Comparison of ENCODE assay signal across 20 cellular contexts in genomic region chr5:17206021-17206420, GRCh38. TPM values are rescaled to one million over a fixed set of nuclear protein-coding genes. Genes with fewer than 3 reads are reported as not detected.
DNase-seq lines count a peak whose midpoint lies in the region; ATAC-seq, FAIRE-seq and TF ChIP-seq lines count a peak whose summit lies in the region.
"Had no signal": no experiment of that assay in that cellular context is flagged by ENCODE, and none has a peak within 500 bp of the region (broad histone marks: within the 10 kb centered on the region; RNA-seq: fewer than 3 reads in every experiment).

No MANE protein-coding gene starts in this region.

- ATAC-seq in GM12878 (no peak), HepG2 (no peak)

- no peak for TF ChIP-seq POLR2A in GM12878 (IDR thresholded peaks at IDR 0.05; ENCODE audit: low read depth, low read length)
- no peak for TF ChIP-seq POLR2A in HepG2 (IDR thresholded peaks at IDR 0.05; ENCODE audit: insufficient read depth in 1 of 2, low read depth in 2 of 2, low read length in 2 of 2)

- CTCF ChIA-PET in GM12878 (lab: Yijun Ruan, JAX) (interaction anchor here (3.3 to 4.4 kb wide), 2 partner anchors 9 to 15 kb away, joined by 25 to 26 read pairs; no protein-coding TSS in a partner anchor), HepG2 (lab: Yijun Ruan, JAX; ENCODE audit: low intra/inter-chr PET ratio, low total read pairs) (no interaction called here), Calu3 (lab: Charles Lee) (no interaction called here)

- peaks cover 14% of the 10 kb centered on the region for H3K4me1 Mint-ChIP-seq in Calu3 (ENCODE audit: low read depth, unreplicated experiment)
- H3K4me1 Mint-ChIP-seq: B cell; CD4-positive, CD25-positive, alpha-beta regulatory T cell; CD8-positive, alpha-beta memory T cell had no signal

- H3K4me2 ChIP-seq in GM12878 (ENCODE audit: control insufficient read depth, insufficient read depth) (no peak overlapping the region), HepG2 (ENCODE audit: low read depth, low read length) (no peak overlapping the region)
- H3K4me2 ChIP-seq: BLaER1 treated with 17β-estradiol and CSF1 and Interleukin-3, amounts not matched to agents 10 nM and 100 nM; KMS-11 had no signal

- H3K9ac ChIP-seq in GM12878 (ENCODE audit: control insufficient read depth, insufficient read depth, low read length) (no peak overlapping the region), HepG2 (ENCODE audit: insufficient read depth, low read depth, low read length) (no peak overlapping the region)
- H3K9ac ChIP-seq: BLaER1 treated with 17β-estradiol and CSF1 and Interleukin-3, amounts not matched to agents 10 nM and 100 nM; KMS-11 had no signal

- H3K4me1 ChIP-seq in GM12878 (ENCODE audit: control insufficient read depth, insufficient read depth, low read length) (no peaks in the 10 kb centered on the region), HepG2 (ENCODE audit: insufficient read depth, low read length) (no peaks in the 10 kb centered on the region)
- H3K4me1 ChIP-seq: Caco-2, HAP-1 had no signal

- RAD21 ChIA-PET in GM12878 (lab: Charles Lee; ENCODE audit: unreplicated experiment), result no interaction called here

- H3K79me2 ChIP-seq in GM12878 (ENCODE audit: control insufficient read depth, insufficient read depth, low read length) (no peaks in the 10 kb centered on the region), HepG2 (ENCODE audit: insufficient read depth, low read length) (no peaks in the 10 kb centered on the region)

- no peaks in the 10 kb centered on the region for H3K27me3 ChIP-seq in GM12878 (replicated peaks in 1 of 2; ENCODE audit: control insufficient read depth in 2 of 2, insufficient read depth in 2 of 2, low read length in 1 of 2)
- H3K27me3 ChIP-seq in HepG2 (ENCODE audit: control insufficient read depth in 1 of 2, insufficient read depth in 2 of 2, low read length in 2 of 2), result no peaks in the 10 kb centered on the region; a peak in 1 of 5 replicates
- no peaks in the 10 kb centered on the region for H3K27me3 ChIP-seq in H7 (ENCODE audit: control insufficient read depth, insufficient read depth, low read length)
- H3K27me3 ChIP-seq: BLaER1 treated with 17β-estradiol and CSF1 and Interleukin-3, amounts not matched to agents 10 nM and 100 nM had no signal

- H3K4me3 Mint-ChIP-seq in Calu3 (ENCODE audit: low read depth, unreplicated experiment), result no peak overlapping the region
- H3K4me3 Mint-ChIP-seq: B cell; CD4-positive, CD25-positive, alpha-beta regulatory T cell; CD8-positive, alpha-beta memory T cell had no signal

- no peak overlapping the region for H3K27ac Mint-ChIP-seq in Calu3 (ENCODE audit: unreplicated experiment)
- H3K27ac Mint-ChIP-seq: B cell; CD4-positive, CD25-positive, alpha-beta regulatory T cell; CD8-positive, alpha-beta memory T cell had no signal

- H3K36me3 ChIP-seq in GM12878 (ENCODE audit: control insufficient read depth in 2 of 2, insufficient read depth in 2 of 2, low read length in 1 of 2) (no peaks in the 10 kb centered on the region), HepG2 (replicated peaks in 1 of 2; ENCODE audit: control insufficient read depth in 1 of 2, insufficient read depth in 2 of 2, low read length in 2 of 2) (no peaks in the 10 kb centered on the region), H7 (replicated peaks; ENCODE audit: control insufficient read depth, insufficient read depth, low read length) (no peaks in the 10 kb centered on the region)
- H3K36me3 ChIP-seq: BLaER1 treated with 17β-estradiol and CSF1 and Interleukin-3, amounts not matched to agents 10 nM and 100 nM; HAP-1 had no signal

- H3K9me3 Mint-ChIP-seq in Calu3 (ENCODE audit: low read depth, unreplicated experiment), result no peaks in the 10 kb centered on the region

- POLR2A ChIA-PET in GM12878 (lab: Charles Lee), result no interaction called here
- POLR2A ChIA-PET in HepG2 (lab: Yijun Ruan, JAX), result no interaction called here

- H3K4me3 ChIP-seq in LNCaP clone FGC (ENCODE audit: low read depth, low read length) (no peak overlapping the region), GM12878 (no peak overlapping the region), HepG2 (replicated peaks in 1 of 3; ENCODE audit: insufficient read depth in 1 of 3, low read depth in 2 of 3, low read length in 3 of 3) (no peak overlapping the region), H7 (ENCODE audit: insufficient read depth, low read depth, low read length) (no peak overlapping the region)
- H3K4me3 ChIP-seq: BLaER1 treated with 17β-estradiol and CSF1 and Interleukin-3, amounts not matched to agents 10 nM and 100 nM; HAP-1 had no signal

- TF ChIP-seq RAD21 in GM12878 (IDR thresholded peaks at IDR 0.05; ENCODE audit: insufficient read depth, low read depth, low read length), result no peak
- TF ChIP-seq RAD21 in HepG2 (CRISPR knock-in tag; IDR thresholded peaks at IDR 0.05), result no peak

- SMC1A ChIA-PET in GM12878 (lab: Charles Lee; ENCODE audit: uncharacterized antibody, unreplicated experiment), result no interaction called here

- BruUV-seq in GM12878 (replicated peaks; lab: Mats Ljungman, UMichigan), result no TSS peak
- BruUV-seq in HepG2 (replicated peaks; lab: Mats Ljungman, UMichigan), result no TSS peak
- BruUV-seq in Calu3 (replicated peaks; lab: Mats Ljungman, UMichigan), result no TSS peak

- TF ChIP-seq CTCF in LNCaP clone FGC (IDR thresholded peaks at IDR 0.05; ENCODE audit: control insufficient read depth, extremely low read depth, insufficient read depth), result no peak
- no peak for TF ChIP-seq CTCF in GM12878 (IDR thresholded peaks at IDR 0.05 in 2 of 3, conservative IDR thresholded peaks at IDR 0.05 in 1 of 3; ENCODE audit: control insufficient read depth in 2 of 3, extremely low read depth in 1 of 3, insufficient read depth in 1 of 3, low read depth in 3 of 3, low read length in 3 of 3)
- no peak for TF ChIP-seq CTCF in HepG2 (CRISPR knock-in tag; IDR thresholded peaks at IDR 0.05)
- no peak for TF ChIP-seq CTCF in Calu3 (IDR thresholded peaks at IDR 0.05; ENCODE audit: unreplicated experiment)

- H3K27ac ChIP-seq in GM12878 (ENCODE audit: control insufficient read depth, insufficient read depth), result no peak overlapping the region
- no peak overlapping the region for H3K27ac ChIP-seq in HepG2 (ENCODE audit: extremely low read length, insufficient read depth, low read length)
- H3K27ac ChIP-seq: BLaER1 treated with 17β-estradiol and CSF1 and Interleukin-3, amounts not matched to agents 10 nM and 100 nM; KMS-11 had no signal

- H3K36me3 Mint-ChIP-seq in Calu3 (ENCODE audit: insufficient read depth, unreplicated experiment), result no peaks in the 10 kb centered on the region
- H3K36me3 Mint-ChIP-seq: CD4-positive, CD25-positive, alpha-beta regulatory T cell; CD8-positive, alpha-beta memory T cell had no signal

- no peaks in the 10 kb centered on the region for H4K20me1 ChIP-seq in GM12878 (ENCODE audit: control insufficient read depth, insufficient read depth)
- H4K20me1 ChIP-seq in HepG2 (ENCODE audit: insufficient read depth, low read length), result no peaks in the 10 kb centered on the region
- H4K20me1 ChIP-seq: BLaER1 treated with 17β-estradiol and CSF1 and Interleukin-3, amounts not matched to agents 10 nM and 100 nM had no signal

- in situ Hi-C loops in GM12878 (cut with MboI) (no loop called here), HepG2 (cut with HindIII; ENCODE audit: extremely low pct_ligation_motif_present, low pct_unique_long_range_greater_than_20kb) (no loop called here)

- peaks cover 37% of the 10 kb centered on the region for H3K27me3 Mint-ChIP-seq in Calu3 (ENCODE audit: unreplicated experiment)

- H2AFZ ChIP-seq in GM12878 (ENCODE audit: control insufficient read depth, low read depth, low read length), result no peak overlapping the region
- no peak overlapping the region for H2AFZ ChIP-seq in HepG2 (ENCODE audit: low read length)

- DNase-seq in NCI-H748 (lab: John Stamatoyannopoulos, UW; ENCODE audit: unreplicated experiment), result peak; percentile 69
- DNase-seq in NCI-H748 treated with DMSO at 0.1 percent for 48 hours (lab: John Stamatoyannopoulos, UW), result no peak
- peak; percentile 35 for DNase-seq in LNCaP clone FGC (ENCODE audit: low read depth)
- DNase-seq in GM12878 (ENCODE audit: low read depth, low spot score), result no peak
- DNase-seq in HepG2 (ENCODE audit: low spot score), result no peak
- DNase-seq in COLO668 (lab: John Stamatoyannopoulos, UW; ENCODE audit: unreplicated experiment), result no peak
- DNase-seq in Calu3, result no peak
- no peak for DNase-seq in H7
- DNase-seq: 8988T; Caco-2; CD4-positive, CD25-positive, alpha-beta regulatory T cell; CD8-positive, alpha-beta memory T cell; DMS153; DMS79; GDM1 had no signal

- intact Hi-C loops in GM12878 (cut with micrococcal nuclease; ENCODE audit: unreplicated experiment), result no loop called here
- intact Hi-C loops in HepG2 (cut with micrococcal nuclease; ENCODE audit: unreplicated experiment), result no loop called here
- intact Hi-C loops in Calu3 (cut with micrococcal nuclease; ENCODE audit: unreplicated experiment), result loop anchor here (10.0 kb wide), 1 partner anchor 651 kb away; no protein-coding TSS in a partner anchor

- H3K9me3 ChIP-seq in GM12878 (replicated peaks; ENCODE audit: control insufficient read depth, insufficient read depth, low read length) (no peaks in the 10 kb centered on the region), HepG2 (ENCODE audit: low read length) (no peaks in the 10 kb centered on the region)
- H3K9me3 ChIP-seq: Caco-2, HAP-1 had no signal

- TF ChIP-seq EP300 in GM12878 (IDR thresholded peaks at IDR 0.05; ENCODE audit: borderline replicate concordance in 1 of 2, control insufficient read depth in 1 of 2, low read depth in 2 of 2, low read length in 2 of 2) (no peak), HepG2 (IDR thresholded peaks at IDR 0.05; ENCODE audit: low read depth in 2 of 2, low read length in 2 of 2) (no peak), HepG2 (CRISPR knock-in tag; IDR thresholded peaks at IDR 0.05; ENCODE audit: borderline replicate concordance) (no peak)

- FAIRE-seq in GM12878 (lab: Jason Lieb, UNC) (peak; percentile 44), HepG2 (lab: Jason Lieb, UNC) (no peak)
- FAIRE-seq: H1 had no signal

RNA-seq across cellular contexts. Expression of gene BASP1, which starts 11.4 kb away (rescaled TPM):
- total RNA-seq in GM12878 (2013; cell fraction: nucleolus; rRNA removed), result 26.2 and 27.4 TPM in 2 replicates
- total RNA-seq in GM12878 (2014; rRNA removed), result 123 and 126 TPM in 2 replicates
- total RNA-seq in GM12878 (2014; rRNA removed; fragmentation: Illumina TruSeq; extraction: Trizol), result 68.8 and 73.9 TPM in 2 replicates
- 190 and 193 TPM in 2 replicates for total RNA-seq in GM12878 (2021)
- polyA plus RNA-seq in GM12878 (2011; ENCODE audit: low read depth), result 50.3 TPM
- 158 and 181 TPM in 2 replicates for polyA plus RNA-seq in GM12878 (2011; rRNA removed)
- polyA plus RNA-seq in GM12878 (2011; cell fraction: cytosol; rRNA removed), result 95.6 and 98.7 TPM in 2 replicates
- polyA plus RNA-seq in GM12878 (2011; cell fraction: nucleus; rRNA removed), result 22.4 and 34.3 TPM in 2 replicates
- 66.9 and 79.5 TPM in 2 replicates for polyA plus RNA-seq in GM12878 (2012)
- 159 and 169 TPM in 2 replicates for polyA plus RNA-seq in GM12878 (2014; fragmentation: Illumina TruSeq; extraction: Trizol)
- polyA plus RNA-seq in GM12878 (2014; fragmentation: Nextera tagmentation; extraction: Ambion mirVana), result 10 to 100 TPM; 27.3 to 57.5 TPM
- 185 and 209 TPM in 2 replicates for polyA plus RNA-seq in GM12878 (2014; rRNA removed)
- polyA plus RNA-seq in GM12878 (2016; fragmentation: Nextera tagmentation; extraction: Ambion mirVana), result 10 to 100 TPM; 59.0 to 78.7 TPM
- polyA minus RNA-seq in GM12878 (2011; rRNA and poly(A)+ RNA removed), result 28.4 and 35.5 TPM in 2 replicates
- 26.5 and 29.0 TPM in 2 replicates for polyA minus RNA-seq in GM12878 (2011; cell fraction: cytosol; rRNA and poly(A)+ RNA removed)
- 4.7 and 9.5 TPM in 2 replicates for polyA minus RNA-seq in GM12878 (2011; cell fraction: nucleus; rRNA and poly(A)+ RNA removed)
- not detected in 2 replicates for total RNA-seq in HepG2 (2016; rRNA removed; fragmentation: Illumina TruSeq; extraction: Trizol)
- not detected in 2 replicates for total RNA-seq in HepG2 (2016; cell fraction: cytosol; rRNA removed; fragmentation: Illumina TruSeq; extraction: Trizol; ENCODE audit: low read depth)
- not detected in 2 replicates for total RNA-seq in HepG2 (2016; cell fraction: insoluble cytoplasmic fraction; rRNA removed; fragmentation: Illumina TruSeq; extraction: Trizol)
- total RNA-seq in HepG2 (2016; cell fraction: membrane; rRNA removed; fragmentation: Illumina TruSeq; extraction: Trizol), result not detected in 2 replicates
- not detected in 2 replicates for total RNA-seq in HepG2 (2016; cell fraction: nucleus; rRNA removed; fragmentation: Illumina TruSeq; extraction: Trizol)
- 0.04 TPM in 1 of 2 replicates, not detected in the other for polyA plus RNA-seq in HepG2 (2011; rRNA removed)
- polyA plus RNA-seq in HepG2 (2011; cell fraction: cytosol; rRNA removed), result 0.04 and 0.05 TPM in 2 replicates
- not detected in 2 replicates for polyA plus RNA-seq in HepG2 (2011; cell fraction: nucleus; rRNA removed)
- polyA plus RNA-seq in HepG2 (2012), result not detected in 2 replicates
- polyA plus RNA-seq in HepG2 (2016; cell fraction: cytosol; fragmentation: Illumina TruSeq; extraction: Trizol; ENCODE audit: low read depth), result not detected in 2 replicates
- polyA plus RNA-seq in HepG2 (2016; cell fraction: insoluble cytoplasmic fraction; fragmentation: Illumina TruSeq; extraction: Trizol; ENCODE audit: low read depth), result not detected in 2 replicates
- polyA plus RNA-seq in HepG2 (2016; cell fraction: membrane; fragmentation: Illumina TruSeq; extraction: Trizol; ENCODE audit: low read depth), result not detected in 2 replicates
- not detected in 2 replicates for polyA plus RNA-seq in HepG2 (2016; cell fraction: nucleus; fragmentation: Illumina TruSeq; extraction: Trizol; ENCODE audit: insufficient read depth, low read depth)
- 101 TPM in 1 of 2 replicates, not detected in the other for polyA minus RNA-seq in HepG2 (2011; rRNA and poly(A)+ RNA removed; ENCODE audit: low replicate concordance)
- 1.3 and 3.1 TPM in 2 replicates for polyA minus RNA-seq in HepG2 (2011; cell fraction: cytosol; rRNA and poly(A)+ RNA removed)
- 1.1 and 1.8 TPM in 2 replicates for polyA minus RNA-seq in HepG2 (2011; cell fraction: nucleus; rRNA and poly(A)+ RNA removed)
- not detected in 2 replicates for total RNA-seq in Calu3 (2022)
- 144 and 153 TPM in 2 replicates for total RNA-seq in H7 (2014; rRNA removed; shearing (Covaris generic))
- polyA plus RNA-seq: CD8-positive, alpha-beta memory T cell had no signal

Comparison
In these comparisons a context has a peak if more than half of its experiments do, and no peak if none do; other contexts are left out.
1. DNase-seq: peak in NCI-H748 (single experiment) and LNCaP clone FGC (single experiment); none in NCI-H748 treated with DMSO at 0.1 percent for 48 hours (single experiment), GM12878 (single experiment), HepG2 (single experiment), COLO668 (single experiment), Calu3 (single experiment) and H7 (single experiment).
2. RNA of gene BASP1, which starts 11.4 kb away (total RNA-seq): 144 to 153 TPM in H7 and 26.2 to 193 TPM in GM12878; not detected in Calu3 and not detected in HepG2; every median in the first group is over 10 times any median in the second.